In the genomic region with DNA sequence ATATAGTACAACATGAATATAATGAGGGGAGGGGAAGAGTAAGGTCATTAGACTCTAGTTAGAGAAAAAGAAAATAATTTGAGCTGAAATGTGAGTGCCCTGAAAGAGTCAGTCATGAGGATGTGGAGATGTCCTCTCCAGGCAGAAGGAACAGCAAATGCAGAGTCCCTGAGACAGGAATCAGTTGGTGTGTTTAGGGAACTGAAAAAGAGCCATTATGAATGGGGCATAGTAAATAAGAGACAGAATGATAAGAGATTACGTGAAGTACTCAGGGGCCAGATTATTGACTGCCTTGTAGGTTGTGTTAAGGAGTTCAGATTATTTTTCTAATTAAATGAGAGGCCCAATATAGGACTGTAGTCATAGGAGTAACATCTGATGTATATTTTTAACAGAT, we compare ENCODE assay signal across 19 cellular contexts.
"Had no signal": no experiment of that assay in that cellular context is flagged by ENCODE, and none has a peak within 500 bp of the region (broad histone marks: within the 10 kb centered on the region; RNA-seq: fewer than 3 reads in every experiment).

No MANE protein-coding gene starts in this region.

- DNase-seq: cortex of kidney; effector memory CD8-positive, alpha-beta T cell; erythroblast; foreskin fibroblast; gastrocnemius medialis; head of caudate nucleus; mesenchymal stem cell; mucosa of descending colon; naive B cell; stimulated activated CD4-positive, alpha-beta T cell treated with anti-CD3 and anti-CD28 coated beads, Interleukin-12 subunit alpha, Interleukin-12 subunit beta, amount 100 ng/mL, for 4 hours; stimulated activated CD4-positive, alpha-beta T cell treated with anti-CD3 and anti-CD28 coated beads, Interleukin-1b, Interleukin-23, amount 100 ng/mL, for 48 hours; stimulated activated CD4-positive, alpha-beta T cell treated with anti-CD3 and anti-CD28 coated beads, Interleukin-4, amount 100 ng/mL, for 1 hour; stimulated activated CD8-positive, alpha-beta memory T cell treated with anti-CD3 and anti-CD28 coated beads, Interleukin-4, amount 100 ng/mL, for 48 hours; stimulated activated naive CD4-positive, alpha-beta T cell; stimulated activated naive CD8-positive, alpha-beta T cell treated with anti-CD3 and anti-CD28 coated beads, Interleukin-15, amount 100 ng/mL, for 72 hours; transverse colon; upper lobe of right lung; uterus had no signal

- ATAC-seq: effector memory CD8-positive, alpha-beta T cell; gastrocnemius medialis; mucosa of descending colon; sciatic nerve; stimulated activated naive CD8-positive, alpha-beta T cell treated with anti-CD3 and anti-CD28 coated beads, Interleukin-15, amount 100 ng/mL, for 72 hours; upper lobe of right lung had no signal
